Comparison of ENCODE assay signal across 11 cellular contexts in genomic region chr1:25278790-25279189, GRCh38. TPM values are rescaled to one million over a fixed set of nuclear protein-coding genes. Genes with fewer than 3 reads are reported as not detected.
"Had no signal": no experiment of that assay in that cellular context is flagged by ENCODE, and none has a peak within 500 bp of the region (broad histone marks: within the 10 kb centered on the region; RNA-seq: fewer than 3 reads in every experiment).

No MANE protein-coding gene starts in this region.

RNA-seq across cellular contexts. Expression of gene RHD, which starts 6.5 kb away (rescaled TPM):
- total RNA-seq: activated CD4-positive, alpha-beta memory T cell treated with anti-CD3 and anti-CD28 coated beads, Interleukin-2, amount 10 ng/mL, durations not matched to agents 7 days and 5 days; activated CD4-positive, alpha-beta T cell treated with anti-CD3 and anti-CD28 coated beads for 36 hours; activated CD4-positive, alpha-beta T cell treated with anti-CD3 and anti-CD28 coated beads, Interleukin-2, amount 10 ng/mL, durations not matched to agents 7 days and 5 days; activated CD8-positive, alpha-beta memory T cell treated with anti-CD3 and anti-CD28 coated beads, Interleukin-2, amount 10 ng/mL, durations not matched to agents 7 days and 5 days; activated naive CD8-positive, alpha-beta T cell treated with anti-CD3 and anti-CD28 coated beads, Interleukin-2, amount 10 ng/mL, durations not matched to agents 7 days and 5 days; activated T-helper 2 cell treated with anti-CD3 and anti-CD28 coated beads, Interferon-gamma antibody, Interleukin-2, Interleukin-4, amounts not matched to agents 10 μg/mL and 5 μg/mL and 100 μg/mL, durations not matched to agents 14 hours and 24 hours and 36 hours; ascending aorta; bronchial epithelial cell; cardiac muscle cell; chondrocyte had no signal
- polyA plus RNA-seq: adipose tissue had no signal
